17 cellular contexts compared by ENCODE assay signal in genomic region chr17:6108382-6108781, GRCh38.
"Had no signal": no experiment of that assay in that cellular context is flagged by ENCODE, and none has a peak within 500 bp of the region (broad histone marks: within the 10 kb centered on the region; RNA-seq: fewer than 3 reads in every experiment).

No MANE protein-coding gene starts in this region.

- H3K27ac ChIP-seq: cardiac muscle cell, dorsolateral prefrontal cortex, esophagus muscularis mucosa, gastroesophageal sphincter, sigmoid colon, skin epidermis, tibial artery had no signal

- ATAC-seq: gastroesophageal sphincter; left cardiac atrium; natural killer cell; stimulated activated memory B cell treated with anti-CD40 and anti-IgM and Interleukin-4, amounts not matched to agents 10 μg/mL and 1 μg/mL and 100 μg/mL, for 72 hours had no signal

- H3K36me3 ChIP-seq: cardiac muscle cell, esophagus muscularis mucosa, gastroesophageal sphincter, sigmoid colon had no signal

- DNase-seq: cortex of kidney; effector CD8-positive, alpha-beta T cell; glutamatergic neuron; immature natural killer cell; kidney; left cardiac atrium; mesendoderm; natural killer cell; sigmoid colon; stimulated activated CD4-positive, alpha-beta T cell treated with anti-CD3 and anti-CD28 coated beads, Interleukin-4, amount 100 ng/mL, for 1 hour; tibial artery had no signal

- H3K9me3 ChIP-seq: esophagus muscularis mucosa, gastroesophageal sphincter, sigmoid colon, tibial artery had no signal

- H3K27me3 ChIP-seq: cardiac muscle cell, dorsolateral prefrontal cortex, gastroesophageal sphincter, sigmoid colon, tibial artery had no signal

- H3K4me3 ChIP-seq: cardiac muscle cell, dorsolateral prefrontal cortex, esophagus muscularis mucosa, gastroesophageal sphincter, sigmoid colon, skin epidermis, tibial artery had no signal

- H3K4me1 ChIP-seq: esophagus muscularis mucosa, gastroesophageal sphincter, sigmoid colon, tibial artery had no signal
